8 cellular contexts compared by ENCODE assay signal in genomic region chr5:75336625-75337336, GRCh38. TPM values are rescaled to one million over a fixed set of nuclear protein-coding genes. Genes with fewer than 3 reads are reported as not detected.
A peak's percentile ranks its signal among the peaks of the same experiment; 100 is the strongest.
DNase-seq lines count a peak whose midpoint lies in the region; ATAC-seq, FAIRE-seq and TF ChIP-seq lines count a peak whose summit lies in the region.

TSS of gene HMGCR (plus strand) at chr5:75337220. CDS start at chr5:75342606, 5,386 bp downstream.

- in situ Hi-C loops in gastrocnemius medialis (cut with MboI; ENCODE audit: low sequenced_read_pairs in 4 of 4) = loop anchor here in 3 of 4 donors (25.0 kb wide), 2 partner anchors 176 to 351 kb away; partner anchors contain the start of genes CERT1 (in 2 of the 3) and POLK (in 2 of the 3)

- peak; percentile 95 for FAIRE-seq in TTC549 (lab: Jason Lieb, UNC)

- no peaks in the 10 kb centered on the region for H3K9me3 ChIP-seq in gastrocnemius medialis

- H3K27ac ChIP-seq in gastrocnemius medialis = peak within 1 kb of the TSS; percentile 87 to 92 (median 90)

- DNase-seq in A172 (ENCODE audit: low spot score) (peak; percentile 100), NCI-H2107 (lab: John Stamatoyannopoulos, UW) (peak; percentile 84), iPS DF 4.7 (ENCODE audit: extremely low read depth, low spot score) (peak; percentile 98), gastrocnemius medialis (peak; percentile 98 to 99)

- no peak within 1 kb of the TSS for H3K4me3 Mint-ChIP-seq in brain

- ATAC-seq in GM18519 (IDR thresholded peaks at IDR 0.05; ENCODE audit: low FRiP score, unreplicated experiment) (peak; percentile 96), HG03060 (IDR thresholded peaks at IDR 0.05; ENCODE audit: low read depth, unreplicated experiment) (peak; percentile 97), gastrocnemius medialis (peak; percentile 98)

- H3K27me3 Mint-ChIP-seq in brain = peaks cover 4% of the 10 kb centered on the region

- H3K4me1 ChIP-seq in gastrocnemius medialis = peaks cover 9 to 15% of the 10 kb centered on the region in 2 donors

- H3K9me3 Mint-ChIP-seq in brain = peaks cover 0 to 3% (median 0%) of the 10 kb centered on the region in 5 experiments

- TF ChIP-seq CTCF in brain (conservative IDR thresholded peaks at IDR 0.05) (peak; percentile 58 to 69), gastrocnemius medialis (IDR thresholded peaks at IDR 0.05 in 4 of 5, conservative IDR thresholded peaks at IDR 0.05 in 1 of 5) (no peak)

- TF ChIP-seq POLR2A in gastrocnemius medialis (IDR thresholded peaks at IDR 0.05) = peak; percentile 66 to 67

- H3K4me1 Mint-ChIP-seq in brain = peaks cover 36% of the 10 kb centered on the region

- H3K27ac Mint-ChIP-seq in brain = no peak within 1 kb of the TSS

- H3K27me3 ChIP-seq in gastrocnemius medialis = no peaks in the 10 kb centered on the region

- peak within 1 kb of the TSS; percentile 88 to 97 (median 91) for H3K4me3 ChIP-seq in gastrocnemius medialis

- H3K36me3 ChIP-seq in gastrocnemius medialis = no peaks in the 10 kb centered on the region

- intact Hi-C loops in gastrocnemius medialis (cut with DNase I; ENCODE audit: low total_unique reads) = loop anchor here (1.0 to 10.0 kb wide), 6 partner anchors 100 to 649 kb away; partner anchors contain the start of genes ANKRD31, CERT1, GFM2 and HEXB

- H3K36me3 Mint-ChIP-seq in brain = peaks cover 16% of the 10 kb centered on the region

RNA-seq across cellular contexts. Expression of gene HMGCR, which starts in this region (rescaled TPM):
- 39.1 and 51.9 TPM in 2 replicates for total RNA-seq in A172 (2014; rRNA removed; shearing (Covaris generic))
- polyA plus RNA-seq in brain (ENCODE audit: insufficient read depth, low read depth, low replicate concordance) = 23.0 TPM
- 10 to 100 TPM in 1 of 4 donors, 1 to 10 TPM in 3; 3.2 to 21.1 (median 5.5) TPM for total RNA-seq in gastrocnemius medialis

Comparison
In these comparisons a context has a peak if more than half of its experiments do, and no peak if none do; other contexts are left out.
1. Peak in every context shown above with its lines: DNase-seq, ATAC-seq, H3K4me3 ChIP-seq and H3K27ac ChIP-seq.
2. CTCF ChIP-seq: peak in brain (2 of 2); none in gastrocnemius medialis (0 of 5).